In the genomic region with DNA sequence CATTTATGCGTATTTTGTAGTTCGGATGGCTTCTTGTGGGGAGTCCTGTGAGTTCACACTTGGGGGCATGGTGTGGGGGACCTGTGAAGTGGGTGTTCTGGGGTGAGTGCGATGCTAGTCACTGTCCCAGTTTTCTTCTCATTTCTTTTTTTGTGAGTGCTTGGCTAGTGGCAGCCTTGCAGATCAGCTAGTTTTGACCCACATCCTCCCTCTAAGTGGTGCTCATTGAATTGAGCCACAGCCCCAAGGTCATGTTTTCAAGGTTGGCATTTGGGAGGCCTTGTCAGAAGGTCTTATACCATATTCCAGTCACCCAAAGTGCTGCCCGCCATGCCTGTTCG, we compare ENCODE assay signal across 11 cellular contexts. TPM values are rescaled to one million over a fixed set of nuclear protein-coding genes. Genes with fewer than 3 reads are reported as not detected.
A peak's percentile ranks its signal among the peaks of the same experiment; 100 is the strongest.
DNase-seq lines count a peak whose midpoint lies in the region; FAIRE-seq and TF ChIP-seq lines count a peak whose summit lies in the region.
"Had no signal": no experiment of that assay in that cellular context is flagged by ENCODE, and none has a peak within 500 bp of the region (broad histone marks: within the 10 kb centered on the region; RNA-seq: fewer than 3 reads in every experiment).

No MANE protein-coding gene starts in this region.

- no peaks in the 10 kb centered on the region for H3K36me3 Mint-ChIP-seq in endodermal cell (ENCODE audit: low read depth)
- peaks cover 3% of the 10 kb centered on the region for H3K36me3 Mint-ChIP-seq in stimulated activated naive CD8-positive, alpha-beta T cell treated with anti-CD3 and anti-CD28 coated beads, Interleukin-15, Interleukin-2, amounts not matched to agents 100 ng/mL and 50 ng/mL, for 24 hours (ENCODE audit: low read depth)

- H3K27ac ChIP-seq in endodermal cell (ENCODE audit: low read depth, low read length) (no peak overlapping the region), mammary epithelial cell (ENCODE audit: insufficient read depth, low read depth, low read length) (no peak overlapping the region)

- H3K4me2 ChIP-seq in mammary epithelial cell (ENCODE audit: insufficient read depth, low read depth, low read length) = no peak overlapping the region

- 90 to 97% methylated on average over 2 to 5 of the region's 5 CpGs for WGBS in endodermal cell (ENCODE audit: insufficient coverage in 1 of 2, insufficient read length in 1 of 2), 2 experiments
- WGBS in mammary epithelial cell (ENCODE audit: low coverage, missing lambda C conversion rate) = 72% methylated on average over 4 of the region's 5 CpGs

- FAIRE-seq in GM19239 (lab: Jason Lieb, UNC) = no peak

- H3K27me3 ChIP-seq in endodermal cell (ENCODE audit: control insufficient read depth, insufficient read depth, low read length, poor library complexity, severe bottlenecking) = no peaks in the 10 kb centered on the region
- no peaks in the 10 kb centered on the region for H3K27me3 ChIP-seq in mammary epithelial cell (ENCODE audit: insufficient read depth, low read length)
- H3K27me3 ChIP-seq: body of pancreas had no signal

- in situ Hi-C loops in mammary epithelial cell (cut with MboI; ENCODE audit: low sequenced_read_pairs in 2 of 2) = no loop called here

- intact Hi-C loops in mammary epithelial cell (cut with micrococcal nuclease) = no loop called here

- H3K4me3 ChIP-seq in endodermal cell (ENCODE audit: low read length) (no peak overlapping the region), mammary epithelial cell (replicated peaks in 1 of 3; ENCODE audit: insufficient read depth in 1 of 3, low read depth in 2 of 3, low read length in 3 of 3) (no peak overlapping the region)
- H3K4me3 ChIP-seq: body of pancreas had no signal

- dilution Hi-C loops in mammary epithelial cell (cut with HindIII; ENCODE audit: low sequenced_read_pairs) = no loop called here

- H3K9me3 ChIP-seq in endodermal cell (ENCODE audit: control insufficient read depth, low read length) (no peaks in the 10 kb centered on the region), mammary epithelial cell (replicated peaks; ENCODE audit: insufficient read depth, low read length) (no peaks in the 10 kb centered on the region)
- H3K9me3 ChIP-seq: body of pancreas had no signal

- no peaks in the 10 kb centered on the region for H3K27me3 Mint-ChIP-seq in endodermal cell (ENCODE audit: insufficient read depth)
- H3K27me3 Mint-ChIP-seq in stimulated activated naive CD8-positive, alpha-beta T cell treated with anti-CD3 and anti-CD28 coated beads, Interleukin-15, Interleukin-2, amounts not matched to agents 100 ng/mL and 50 ng/mL, for 24 hours = no peaks in the 10 kb centered on the region

- H3K4me3 Mint-ChIP-seq in endodermal cell = no peak overlapping the region
- peak overlapping the region; percentile 57 for H3K4me3 Mint-ChIP-seq in stimulated activated naive CD8-positive, alpha-beta T cell treated with anti-CD3 and anti-CD28 coated beads, Interleukin-15, Interleukin-2, amounts not matched to agents 100 ng/mL and 50 ng/mL, for 24 hours

- peaks cover 29% of the 10 kb centered on the region for H3K4me1 Mint-ChIP-seq in endodermal cell
- H3K4me1 Mint-ChIP-seq in stimulated activated naive CD8-positive, alpha-beta T cell treated with anti-CD3 and anti-CD28 coated beads, Interleukin-15, Interleukin-2, amounts not matched to agents 100 ng/mL and 50 ng/mL, for 24 hours (ENCODE audit: low read depth) = peaks cover 91% of the 10 kb centered on the region

- H3K4me1 ChIP-seq in endodermal cell (ENCODE audit: control insufficient read depth, insufficient read depth, low read length) = peaks cover 8% of the 10 kb centered on the region
- no peaks in the 10 kb centered on the region for H3K4me1 ChIP-seq in mammary epithelial cell (ENCODE audit: insufficient read depth, low read length)

- H3K9ac ChIP-seq in endodermal cell (ENCODE audit: extremely low read depth, low read length, poor library complexity, severe bottlenecking) (no peak overlapping the region), mammary epithelial cell (ENCODE audit: insufficient read depth, low read length) (no peak overlapping the region)

- no peak overlapping the region for H2AFZ ChIP-seq in mammary epithelial cell (ENCODE audit: low read depth, low read length)

- no TSS peak for BruUV-seq in mammary epithelial cell (replicated peaks; lab: Mats Ljungman, UMichigan)

- DNase-seq in activated T-cell treated with anti-CD3 and anti-CD28 coated beads for 48 hours (ENCODE audit: low read depth) (peak; percentile 60), endodermal cell (no peak), SHP77 treated with DMSO at 0.1 percent for 48 hours (lab: John Stamatoyannopoulos, UW) (no peak), GM19239 (ENCODE audit: insufficient read length, low spot score) (no peak), mammary epithelial cell (no peak)
- DNase-seq in activated T-cell treated with anti-CD3 and anti-CD28 coated beads, Interleukin-2, amount 50 U/mL, for 1 hour = no peak
- peak; percentile 49 to 50 for DNase-seq in activated CD8-positive, alpha-beta memory T cell treated with anti-CD3 and anti-CD28 coated beads for 4 hours (ENCODE audit: low read depth in 2 of 2)
- DNase-seq: body of pancreas, GOT3, trophoblast cell had no signal

- H3K27ac Mint-ChIP-seq in endodermal cell = peak overlapping the region; percentile 64
- peak overlapping the region; percentile 96 for H3K27ac Mint-ChIP-seq in stimulated activated naive CD8-positive, alpha-beta T cell treated with anti-CD3 and anti-CD28 coated beads, Interleukin-15, Interleukin-2, amounts not matched to agents 100 ng/mL and 50 ng/mL, for 24 hours

- no peaks in the 10 kb centered on the region for H3K9me3 Mint-ChIP-seq in endodermal cell
- no peaks in the 10 kb centered on the region for H3K9me3 Mint-ChIP-seq in stimulated activated naive CD8-positive, alpha-beta T cell treated with anti-CD3 and anti-CD28 coated beads, Interleukin-15, Interleukin-2, amounts not matched to agents 100 ng/mL and 50 ng/mL, for 24 hours

- H4K20me1 ChIP-seq in mammary epithelial cell (ENCODE audit: insufficient read depth, low read length) = no peaks in the 10 kb centered on the region

- no peaks in the 10 kb centered on the region for H3K36me3 ChIP-seq in endodermal cell (ENCODE audit: control insufficient read depth, insufficient read depth, low read length)
- no peaks in the 10 kb centered on the region for H3K36me3 ChIP-seq in mammary epithelial cell (ENCODE audit: insufficient read depth, low read length)

- CTCF ChIA-PET in mammary epithelial cell (lab: Charles Lee; ENCODE audit: low non-redundant PET) = no interaction called here

- TF ChIP-seq CTCF in endodermal cell (conservative IDR thresholded peaks at IDR 0.05) (no peak), mammary epithelial cell (conservative IDR thresholded peaks at IDR 0.05 in 1 of 2, IDR thresholded peaks at IDR 0.05 in 1 of 2; ENCODE audit: extremely low read depth in 1 of 2, insufficient read depth in 1 of 2, low read depth in 1 of 2, low read length in 2 of 2) (no peak)

- no peaks in the 10 kb centered on the region for H3K79me2 ChIP-seq in mammary epithelial cell (ENCODE audit: insufficient read depth, low read length)

RNA-seq across cellular contexts. Expression of gene PTPRJ, which starts 31.7 kb away (rescaled TPM):
- total RNA-seq in endodermal cell (10 to 100 TPM; 26.5 to 37.4 TPM), mammary epithelial cell (1 to 10 TPM in 1 of 2 donors, under 1 TPM in 1; 0.73 to 1.5 TPM)
- polyA plus RNA-seq in endodermal cell (2013, experiment 1 of 2) = 11.9 TPM
- polyA plus RNA-seq in endodermal cell (2013, experiment 2 of 2) = 12.4 TPM
- 0.32 TPM for polyA plus RNA-seq in mammary epithelial cell
- polyA minus RNA-seq in mammary epithelial cell = not detected

Comparison
In these comparisons a context has a peak if more than half of its experiments do, and no peak if none do; other contexts are left out.
1. DNase-seq: peak in activated T-cell treated with anti-CD3 and anti-CD28 coated beads for 48 hours (single experiment) and activated CD8-positive, alpha-beta memory T cell treated with anti-CD3 and anti-CD28 coated beads for 4 hours (2 of 2); none in activated T-cell treated with anti-CD3 and anti-CD28 coated beads, Interleukin-2, amount 50 U/mL, for 1 hour (single experiment), endodermal cell (single experiment), SHP77 treated with DMSO at 0.1 percent for 48 hours (single experiment), GM19239 (single experiment) and mammary epithelial cell (single experiment).
2. RNA of gene PTPRJ, which starts 31.7 kb away (total RNA-seq): 26.5 to 37.4 TPM in endodermal cell; 0.73 to 1.5 TPM in mammary epithelial cell; every median in the first group is over 10 times any median in the second.